8 cellular contexts compared by ENCODE assay signal in the genomic region with DNA sequence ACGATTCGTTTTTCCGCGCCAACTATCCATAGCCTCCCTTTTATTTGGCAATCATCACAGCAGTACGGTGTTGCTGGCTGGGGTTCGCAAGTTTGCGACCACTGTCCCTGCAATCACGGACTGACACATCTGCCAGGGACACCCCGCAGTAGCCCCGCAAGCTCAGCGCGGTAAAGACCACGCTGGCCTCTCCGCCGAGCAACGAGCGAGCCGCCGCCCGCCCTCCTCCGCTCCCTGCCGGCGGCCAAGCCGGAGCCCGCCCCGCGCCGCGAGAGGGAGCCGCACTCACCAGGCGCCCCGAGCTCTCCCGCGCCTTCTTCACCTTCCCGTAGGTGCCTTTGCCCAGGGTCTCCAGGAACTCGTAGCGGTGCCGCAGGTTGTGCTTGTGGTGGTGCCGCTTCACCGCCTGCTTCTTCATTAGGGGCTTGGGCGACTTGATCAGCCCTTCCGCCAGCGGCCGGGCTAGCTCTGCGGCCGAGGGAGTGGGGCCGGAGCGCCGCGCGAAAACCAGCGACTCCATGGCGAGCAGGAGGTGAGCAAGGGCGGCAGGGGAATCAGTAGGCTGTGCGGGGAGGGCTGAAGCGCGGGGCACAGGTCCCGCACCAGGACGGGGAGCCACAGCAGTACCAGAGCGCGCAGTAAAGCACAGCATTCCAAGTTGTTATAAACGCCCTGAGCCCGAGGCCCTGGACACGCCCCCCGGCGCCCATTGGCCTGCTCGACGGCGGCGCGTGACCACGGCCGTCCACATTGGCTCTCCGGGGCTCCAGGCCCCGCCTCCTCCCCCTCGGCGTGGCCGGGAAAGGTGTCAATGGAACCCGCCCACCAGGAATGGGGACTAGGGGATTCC. TPM values are rescaled to one million over a fixed set of nuclear protein-coding genes. Genes with fewer than 3 reads are reported as not detected.
DNase-seq lines count a peak whose midpoint lies in the region; TF ChIP-seq lines count a peak whose summit lies in the region.

A gene (minus strand): TSS at position 637 of the 850 bp plus-strand sequence. CDS start 117 bp downstream, at position 520.

- WGBS in esophagus squamous epithelium, 2 donors, result 1 to 3% methylated on average over 8 to 39 of the region's 79 CpGs

- H3K4me3 ChIP-seq in HUES48 (ENCODE audit: low read depth, low read length) (peak within 1 kb of the TSS; percentile 92), esophagus squamous epithelium (peak within 1 kb of the TSS; percentile 70 to 81 (median 76)), mucosa of stomach (ENCODE audit: low read length) (peak within 1 kb of the TSS; percentile 91)

- H3K9me3 ChIP-seq in HUES48 (ENCODE audit: control insufficient read depth, insufficient read depth, low read length) (no peaks in the 10 kb centered on the region), esophagus squamous epithelium (no peaks in the 10 kb centered on the region), mucosa of stomach (ENCODE audit: control insufficient read depth, low read length) (no peaks in the 10 kb centered on the region)

- peak; percentile 82 for DNase-seq in DMS114 treated with DMSO at 0.1 percent for 48 hours (lab: John Stamatoyannopoulos, UW; ENCODE audit: unreplicated experiment)
- DNase-seq in activated T-helper 1 cell treated with Interleukin-2 at 50 U/mL for 16 hours (ENCODE audit: low read depth), result peak; percentile 78
- peak; percentile 51 for DNase-seq in esophagus squamous epithelium (lab: John Stamatoyannopoulos, UW)
- peak; percentile 53 to 72 for DNase-seq in stimulated activated CD8-positive, alpha-beta memory T cell treated with anti-CD3 and anti-CD28 coated beads, Interleukin-4, amount 100 ng/mL, for 4 hours (ENCODE audit: low read depth in 2 of 2, low spot score in 1 of 2)
- DNase-seq in GM19240 (ENCODE audit: insufficient read length, low spot score), result no peak

- peak in 3 of 4 donors; percentile 68 to 93 (median 70) for TF ChIP-seq POLR2A in esophagus squamous epithelium (IDR thresholded peaks at IDR 0.05)

- H3K36me3 ChIP-seq in HUES48 (ENCODE audit: control insufficient read depth, insufficient read depth, low read length) (no peaks in the 10 kb centered on the region), esophagus squamous epithelium (no peaks in the 10 kb centered on the region), mucosa of stomach (ENCODE audit: control insufficient read depth, insufficient read depth, low read length) (no peaks in the 10 kb centered on the region)

- H3K27me3 ChIP-seq in HUES48 (ENCODE audit: control insufficient read depth, insufficient read depth, low read length) (peaks cover 11% of the 10 kb centered on the region), esophagus squamous epithelium (peaks cover 0 to 8% (median 0%) of the 10 kb centered on the region in 4 donors), mucosa of stomach (ENCODE audit: control insufficient read depth, insufficient read depth, low read length) (no peaks in the 10 kb centered on the region)

- intact Hi-C loops in esophagus squamous epithelium (cut with DNase I), result no loop called here

- TF ChIP-seq CTCF in esophagus squamous epithelium (IDR thresholded peaks at IDR 0.05), result peak in 4 of 6 experiments; percentile 4 to 45 (median 24)

- H3K27ac ChIP-seq in HUES48 (ENCODE audit: low read depth, low read length) (peak within 1 kb of the TSS; percentile 83), esophagus squamous epithelium (peak within 1 kb of the TSS; percentile 86 to 93 (median 92))

- peak within 1 kb of the TSS; percentile 84 for H3K9ac ChIP-seq in HUES48 (ENCODE audit: low read depth, low read length)
- peak within 1 kb of the TSS; percentile 79 for H3K9ac ChIP-seq in mucosa of stomach (ENCODE audit: low read length)

- peaks cover 52% of the 10 kb centered on the region for H3K4me1 ChIP-seq in HUES48 (ENCODE audit: control insufficient read depth, insufficient read depth, low read length)
- peaks cover 27 to 65% (median 34%) of the 10 kb centered on the region in 3 donors for H3K4me1 ChIP-seq in esophagus squamous epithelium
- peaks cover 44% of the 10 kb centered on the region for H3K4me1 ChIP-seq in mucosa of stomach (ENCODE audit: control insufficient read depth, insufficient read depth, low read length)

TF ChIP-seq in PFSK-1, 5 proteins besides CTCF, POLR2A, EP300 and RAD21:
- no peak for TF ChIP-seq FOXP2 (optimal IDR thresholded peaks at IDR 0.05; ENCODE audit: borderline replicate concordance, extremely low read depth, extremely low read length, insufficient read depth)
- peak; percentile 79 for TF ChIP-seq POLR2AphosphoS5 (IDR thresholded peaks at IDR 0.05; ENCODE audit: low read depth, low read length)

RNA-seq across cellular contexts. Expression of the gene that starts here (rescaled TPM):
- polyA plus RNA-seq in PFSK-1 (2012; ENCODE audit: insufficient read length, low read depth), result 1.3 TPM
- total RNA-seq in esophagus squamous epithelium, result 10 to 100 TPM; 15.8 to 32.0 (median 21.4) TPM
